In the genomic region with DNA sequence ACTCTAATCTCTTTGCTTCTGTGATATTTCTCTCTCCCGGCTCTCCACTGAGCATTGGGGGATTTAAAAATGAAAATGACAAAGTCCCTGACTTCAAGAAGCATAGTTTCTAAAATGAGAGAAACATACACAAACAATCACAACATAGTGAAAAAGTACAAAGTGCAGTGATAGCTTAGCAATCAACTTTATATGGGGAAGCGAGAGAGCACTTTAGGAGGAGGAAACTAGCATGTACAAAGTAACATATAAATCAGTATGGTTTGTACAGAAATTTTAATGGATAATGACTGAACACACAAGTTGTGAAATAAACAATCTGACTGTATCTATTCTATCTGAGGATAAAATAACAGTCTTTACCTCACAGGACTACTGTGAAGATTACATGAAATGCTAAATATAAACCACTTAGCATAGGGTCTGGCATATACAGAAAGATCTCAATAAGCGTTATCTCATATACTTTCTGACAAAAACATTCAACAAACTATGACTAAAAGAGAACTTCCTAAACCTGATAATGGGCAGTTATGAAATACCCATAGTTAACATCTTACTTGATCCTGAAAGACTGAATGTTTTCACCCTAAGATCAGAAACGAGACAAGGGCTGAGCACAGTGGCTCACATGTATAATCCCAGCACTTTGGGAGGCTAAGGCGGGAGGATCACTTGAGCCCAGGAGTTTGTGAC, we compare ENCODE assay signal across 2 cellular contexts.
TF ChIP-seq lines count a peak whose summit lies in the region.

No MANE protein-coding gene starts in this region.

TF ChIP-seq in IMR-90, 13 proteins besides CTCF, POLR2A, EP300 and RAD21:
- TF ChIP-seq, protein P1, sequence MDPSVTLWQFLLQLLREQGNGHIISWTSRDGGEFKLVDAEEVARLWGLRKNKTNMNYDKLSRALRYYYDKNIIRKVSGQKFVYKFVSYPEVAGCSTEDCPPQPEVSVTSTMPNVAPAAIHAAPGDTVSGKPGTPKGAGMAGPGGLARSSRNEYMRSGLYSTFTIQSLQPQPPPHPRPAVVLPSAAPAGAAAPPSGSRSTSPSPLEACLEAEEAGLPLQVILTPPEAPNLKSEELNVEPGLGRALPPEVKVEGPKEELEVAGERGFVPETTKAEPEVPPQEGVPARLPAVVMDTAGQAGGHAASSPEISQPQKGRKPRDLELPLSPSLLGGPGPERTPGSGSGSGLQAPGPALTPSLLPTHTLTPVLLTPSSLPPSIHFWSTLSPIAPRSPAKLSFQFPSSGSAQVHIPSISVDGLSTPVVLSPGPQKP (IDR thresholded peaks at IDR 0.05; ENCODE audit: borderline replicate concordance, low read depth, low read length), result no peak
- TF ChIP-seq RFX5 (IDR thresholded peaks at IDR 0.05; ENCODE audit: low read depth, low read length) (no peak), CHD1 (IDR thresholded peaks at IDR 0.05; ENCODE audit: low read depth, low read length) (no peak), CEBPB (IDR thresholded peaks at IDR 0.05; ENCODE audit: low read depth, low read length) (no peak), SMC3 (IDR thresholded peaks at IDR 0.05; ENCODE audit: low read depth, low read length) (no peak), MAFK (IDR thresholded peaks at IDR 0.05; ENCODE audit: low read depth, low read length) (no peak), NFE2L2 (IDR thresholded peaks at IDR 0.05; ENCODE audit: low read depth, low read length) (no peak), MXI1 (IDR thresholded peaks at IDR 0.05; ENCODE audit: borderline replicate concordance, low read depth, low read length) (no peak), BHLHE40 (IDR thresholded peaks at IDR 0.05; ENCODE audit: low read depth, low read length) (no peak), MAZ (IDR thresholded peaks at IDR 0.05; ENCODE audit: borderline replicate concordance, low read depth, low read length) (no peak), RCOR1 (IDR thresholded peaks at IDR 0.05; ENCODE audit: insufficient replicate concordance, low read length) (no peak), FOS (IDR thresholded peaks at IDR 0.05; ENCODE audit: low read depth, low read length) (no peak)
- TF ChIP-seq, protein P2, sequence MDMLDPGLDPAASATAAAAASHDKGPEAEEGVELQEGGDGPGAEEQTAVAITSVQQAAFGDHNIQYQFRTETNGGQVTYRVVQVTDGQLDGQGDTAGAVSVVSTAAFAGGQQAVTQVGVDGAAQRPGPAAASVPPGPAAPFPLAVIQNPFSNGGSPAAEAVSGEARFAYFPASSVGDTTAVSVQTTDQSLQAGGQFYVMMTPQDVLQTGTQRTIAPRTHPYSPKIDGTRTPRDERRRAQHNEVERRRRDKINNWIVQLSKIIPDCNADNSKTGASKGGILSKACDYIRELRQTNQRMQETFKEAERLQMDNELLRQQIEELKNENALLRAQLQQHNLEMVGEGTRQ (IDR thresholded peaks at IDR 0.05; ENCODE audit: low read depth, low read length), result no peak
TF ChIP-seq in IMR-90: peak in this region for 0.

TF ChIP-seq in K562, 482 proteins besides CTCF, POLR2A, EP300 and RAD21:
- peak; percentile 30; the same call in 1 of the 2 replicates for TF ChIP-seq CEBPB (tag; IDR thresholded peaks at IDR 0.05)
- no peak for TF ChIP-seq CREB1 (IDR thresholded peaks at IDR 0.05)
- no peak for TF ChIP-seq CREB1 (CRISPR knock-in tag; IDR thresholded peaks at IDR 0.05)
- no peak for TF ChIP-seq PURB (CRISPR knock-in tag; IDR thresholded peaks at IDR 0.05; ENCODE audit: low read depth)
- TF ChIP-seq SAP30 (IDR thresholded peaks at IDR 0.05; ENCODE audit: borderline replicate concordance, insufficient read depth, low read depth, low read length, poor library complexity, severe bottlenecking), result no peak
- TF ChIP-seq GTF2B (IDR thresholded peaks at IDR 0.05; ENCODE audit: extremely low read depth, insufficient read length), result no peak
- TF ChIP-seq, protein P3, sequence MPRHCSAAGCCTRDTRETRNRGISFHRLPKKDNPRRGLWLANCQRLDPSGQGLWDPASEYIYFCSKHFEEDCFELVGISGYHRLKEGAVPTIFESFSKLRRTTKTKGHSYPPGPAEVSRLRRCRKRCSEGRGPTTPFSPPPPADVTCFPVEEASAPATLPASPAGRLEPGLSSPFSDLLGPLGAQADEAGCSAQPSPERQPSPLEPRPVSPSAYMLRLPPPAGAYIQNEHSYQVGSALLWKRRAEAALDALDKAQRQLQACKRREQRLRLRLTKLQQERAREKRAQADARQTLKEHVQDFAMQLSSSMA (CRISPR knock-in tag; IDR thresholded peaks at IDR 0.05), result no peak
- no peak for TF ChIP-seq RBM25 (IDR thresholded peaks at IDR 0.05; ENCODE audit: low read depth, low read length, severe bottlenecking)
- TF ChIP-seq HMG20A (CRISPR knock-in tag; conservative IDR thresholded peaks at IDR 0.05), result no peak
- TF ChIP-seq HDAC3 (IDR thresholded peaks at IDR 0.05; ENCODE audit: borderline replicate concordance, partially characterized antibody), result no peak
- no peak for TF ChIP-seq HOXB6 (CRISPR knock-in tag; IDR thresholded peaks at IDR 0.05; ENCODE audit: borderline replicate concordance)
- TF ChIP-seq ZNF586 (CRISPR knock-in tag; conservative IDR thresholded peaks at IDR 0.05), result no peak
- no peak for TF ChIP-seq NCOA6 (IDR thresholded peaks at IDR 0.05)
- TF ChIP-seq PHB (CRISPR knock-in tag; IDR thresholded peaks at IDR 0.05), result no peak
- 0 out of 2 replicates have a peak, but pooled peaks have one; percentile 28 for TF ChIP-seq FOSL1 (tag; conservative IDR thresholded peaks at IDR 0.05)
- no peak for TF ChIP-seq STAT5A (IDR thresholded peaks at IDR 0.05; ENCODE audit: borderline replicate concordance, low read length)
- no peak for TF ChIP-seq RFX1 (IDR thresholded peaks at IDR 0.05)
